In genomic region chr19:8004723-8005513, GRCh38 we compare ENCODE assay signal across 8 cellular contexts. TPM values are rescaled to one million over a fixed set of nuclear protein-coding genes. Genes with fewer than 3 reads are reported as not detected.
DNase-seq lines count a peak whose midpoint lies in the region; ATAC-seq and TF ChIP-seq lines count a peak whose summit lies in the region.

No MANE protein-coding gene starts in this region.

- H2AFZ ChIP-seq in SU-DHL-6 (ENCODE audit: low read depth, low read length, severe bottlenecking): no peak overlapping the region

- peaks cover 18% of the 10 kb centered on the region for H3F3A ChIP-seq in SU-DHL-6 (ENCODE audit: insufficient read depth)

- no peaks in the 10 kb centered on the region for H3K9me2 ChIP-seq in SU-DHL-6 (replicated peaks; ENCODE audit: insufficient read depth, low read length)

- DNase-seq in cardiac muscle cell (ENCODE audit: low read depth in 1 of 2, low spot score in 1 of 2) (peak; percentile 50 to 53), cardiac septum (ENCODE audit: low spot score) (no peak), chondrocyte (ENCODE audit: low spot score) (no peak), memory B cell (ENCODE audit: low spot score in 2 of 2) (no peak)

- H3K9ac ChIP-seq in SU-DHL-6 (ENCODE audit: low read length): peak overlapping the region; percentile 90

- H3K27ac ChIP-seq in cardiac muscle cell: peak overlapping the region; percentile 95
- H3K27ac ChIP-seq in SU-DHL-6 (ENCODE audit: low read depth, low read length): peak overlapping the region; percentile 78
- H3K27ac ChIP-seq in thymus (ENCODE audit: low read depth): peak overlapping the region; percentile 79

- H3K79me2 ChIP-seq in SU-DHL-6 (ENCODE audit: insufficient read depth, low read length): peaks cover 57% of the 10 kb centered on the region

- intact Hi-C loops in cardiac septum (cut with DNase I): loop anchor here (10.0 kb wide), 1 partner anchor 150 kb away; no protein-coding TSS in a partner anchor

- H3K4me3 Mint-ChIP-seq in chondrocyte (ENCODE audit: unreplicated experiment) (peak overlapping the region; percentile 89), memory B cell (peak overlapping the region; percentile 84)

- H3K9me3 ChIP-seq in cardiac muscle cell (ENCODE audit: low read depth) (no peaks in the 10 kb centered on the region), SU-DHL-6 (ENCODE audit: insufficient read depth, low read length) (no peaks in the 10 kb centered on the region), thymus (ENCODE audit: control insufficient read depth) (no peaks in the 10 kb centered on the region)

- no peaks in the 10 kb centered on the region for H3K27me3 ChIP-seq in cardiac muscle cell
- no peaks in the 10 kb centered on the region for H3K27me3 ChIP-seq in SU-DHL-6 (ENCODE audit: low read length)
- H3K27me3 ChIP-seq in thymus (ENCODE audit: control insufficient read depth, insufficient read depth): no peaks in the 10 kb centered on the region

- peak overlapping the region; percentile 89 for H3K27ac Mint-ChIP-seq in chondrocyte (ENCODE audit: unreplicated experiment)
- peak overlapping the region; percentile 80 for H3K27ac Mint-ChIP-seq in memory B cell

- no peaks in the 10 kb centered on the region for H3K9me3 Mint-ChIP-seq in chondrocyte (ENCODE audit: low read depth)
- no peaks in the 10 kb centered on the region for H3K9me3 Mint-ChIP-seq in memory B cell

- peaks cover 35% of the 10 kb centered on the region for H3K4me1 Mint-ChIP-seq in chondrocyte (ENCODE audit: low read depth)
- H3K4me1 Mint-ChIP-seq in memory B cell: peaks cover 36% of the 10 kb centered on the region

- peaks cover 27% of the 10 kb centered on the region; the same call in 1 of the 2 replicates for H4K20me1 ChIP-seq in SU-DHL-6 (ENCODE audit: low read depth, low read length)

- H3K4me2 ChIP-seq in SU-DHL-6 (ENCODE audit: low read depth, low read length, poor library complexity, severe bottlenecking): peak overlapping the region; percentile 83

- WGBS in thymus: under 1% methylated on average over 74 of the region's 74 CpGs

- peak overlapping the region; percentile 86 for H3K4me3 ChIP-seq in cardiac muscle cell
- peak overlapping the region; percentile 97 for H3K4me3 ChIP-seq in SU-DHL-6 (ENCODE audit: insufficient read depth, low read length, poor library complexity, severe bottlenecking)
- peak overlapping the region; percentile 98 for H3K4me3 ChIP-seq in thymus (ENCODE audit: low read length)

- H3K27me3 Mint-ChIP-seq in chondrocyte (ENCODE audit: low read depth) (no peaks in the 10 kb centered on the region), memory B cell (no peaks in the 10 kb centered on the region)

- H3K36me3 Mint-ChIP-seq in chondrocyte (ENCODE audit: low read depth) (peaks cover 2% of the 10 kb centered on the region), memory B cell (peaks cover 4% of the 10 kb centered on the region)

- H3K36me3 ChIP-seq in cardiac muscle cell (no peaks in the 10 kb centered on the region), SU-DHL-6 (ENCODE audit: low read length) (peaks cover 3% of the 10 kb centered on the region; the same call in 1 of the 2 replicates), thymus (ENCODE audit: control insufficient read depth, insufficient read depth) (peaks cover 7% of the 10 kb centered on the region)

- peaks cover 16% of the 10 kb centered on the region for H3K4me1 ChIP-seq in cardiac muscle cell (ENCODE audit: low read depth)
- H3K4me1 ChIP-seq in thymus (ENCODE audit: control insufficient read depth, insufficient read depth, low read length): peaks cover 20% of the 10 kb centered on the region

- no peak for TF ChIP-seq CTCF in cardiac muscle cell (IDR thresholded peaks at IDR 0.05; ENCODE audit: low read depth, low read length)
- TF ChIP-seq CTCF in SU-DHL-6 (IDR thresholded peaks at IDR 0.05; ENCODE audit: insufficient read depth, low read length, poor library complexity, severe bottlenecking): no peak
- TF ChIP-seq CTCF in chondrocyte (IDR thresholded peaks at IDR 0.05): no peak

- ATAC-seq in HG03064 (IDR thresholded peaks at IDR 0.05; ENCODE audit: low read depth, unreplicated experiment) (peak; percentile 36), memory B cell (ENCODE audit: low read depth) (peak; percentile 14), HG03378 (IDR thresholded peaks at IDR 0.05; ENCODE audit: unreplicated experiment) (no peak)

RNA-seq across cellular contexts. Expression of gene ELAVL1, which starts 0.5 kb away (rescaled TPM):
- 62.2 and 66.5 TPM in 2 replicates for total RNA-seq in cardiac muscle cell
- 104 and 137 TPM in 2 replicates for polyA plus RNA-seq in cardiac muscle cell
- 55.2 TPM for total RNA-seq in cardiac septum
- 67.9 to 80.5 TPM (median 71.9 TPM) in 3 replicates for total RNA-seq in chondrocyte
- polyA plus RNA-seq in thymus: 20.8 TPM

RNA-seq across cellular contexts. Expression of gene CCL25, which starts 47.6 kb away (rescaled TPM):
- total RNA-seq in cardiac muscle cell (not detected in 2 replicates), cardiac septum (not detected), chondrocyte (not detected in 3 replicates)
- polyA plus RNA-seq in cardiac muscle cell (not detected in 2 replicates), thymus (33.4 TPM)

Comparison
In these comparisons a context has a peak if more than half of its experiments do, and no peak if none do; other contexts are left out.
1. DNase-seq: peak in cardiac muscle cell (2 of 2); none in cardiac septum (single experiment), chondrocyte (single experiment) and memory B cell (0 of 2).
2. Peak in every context shown above with its lines, with median percentiles within 50 percentile points of each other: H3K27ac ChIP-seq and H3K4me3 ChIP-seq.